In the genomic region with DNA sequence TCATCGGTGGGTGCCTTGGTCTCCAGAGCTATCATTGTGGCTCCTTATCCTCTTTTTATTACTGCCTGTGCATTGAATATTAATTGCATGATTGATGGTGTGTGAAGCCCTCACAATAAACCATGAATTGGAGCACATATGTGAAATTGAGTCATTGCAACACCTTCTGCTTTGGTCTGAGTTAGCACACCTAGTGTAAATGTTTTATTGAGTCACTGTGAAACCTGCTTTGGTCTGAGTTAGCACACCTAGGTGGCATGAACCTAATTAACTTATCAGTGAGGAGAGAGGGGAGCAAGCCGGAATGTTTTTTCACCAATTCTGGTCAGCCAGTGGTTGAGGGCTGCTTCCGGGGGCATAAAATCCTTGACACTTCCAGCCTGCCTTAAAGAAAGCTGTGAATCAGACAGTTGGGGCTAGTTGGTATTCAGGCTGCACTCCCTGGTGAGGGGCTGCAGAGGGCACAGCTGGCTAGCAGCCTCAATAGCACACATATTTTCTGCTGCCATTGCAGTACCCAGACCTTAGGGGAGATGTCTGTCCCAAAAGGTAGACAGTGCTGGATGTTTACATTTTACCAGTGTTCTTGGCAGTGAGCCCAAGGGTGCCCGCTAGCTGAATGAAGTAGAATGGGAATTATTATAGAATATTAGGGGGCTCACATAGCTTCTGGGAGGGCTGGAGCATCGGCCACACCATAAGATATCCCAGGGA, we compare ENCODE assay signal across 25 cellular contexts.
DNase-seq lines count a peak whose midpoint lies in the region; ATAC-seq, FAIRE-seq and TF ChIP-seq lines count a peak whose summit lies in the region.
"Had no signal": no experiment of that assay in that cellular context is flagged by ENCODE, and none has a peak within 500 bp of the region (broad histone marks: within the 10 kb centered on the region; RNA-seq: fewer than 3 reads in every experiment).

No MANE protein-coding gene starts in this region.

- no peaks in the 10 kb centered on the region for H3K27me3 ChIP-seq in GM12878 (replicated peaks in 1 of 2; ENCODE audit: control insufficient read depth in 2 of 2, insufficient read depth in 2 of 2, low read length in 1 of 2)
- H3K27me3 ChIP-seq: BLaER1, heart left ventricle, Peyer's patch, right lobe of liver, tibial nerve had no signal

- BruUV-seq in GM12878 (replicated peaks; lab: Mats Ljungman, UMichigan) = no TSS peak

- H3K4me2 ChIP-seq in GM12878 (ENCODE audit: control insufficient read depth, insufficient read depth) = no peak overlapping the region
- H3K4me2 ChIP-seq: BLaER1 had no signal

- TF ChIP-seq CTCF in GM12878 (IDR thresholded peaks at IDR 0.05 in 2 of 3, conservative IDR thresholded peaks at IDR 0.05 in 1 of 3; ENCODE audit: control insufficient read depth in 2 of 3, extremely low read depth in 1 of 3, insufficient read depth in 1 of 3, low read depth in 3 of 3, low read length in 3 of 3) (no peak), lower leg skin (IDR thresholded peaks at IDR 0.05) (no peak)

- H3K4me3 ChIP-seq in GM12878 = no peak overlapping the region
- H3K4me3 ChIP-seq in lower leg skin (ENCODE audit: low read depth, poor library complexity, severe bottlenecking) = no peak overlapping the region
- H3K4me3 ChIP-seq: BLaER1, heart left ventricle, lung, Peyer's patch, right lobe of liver, tibial nerve had no signal

- H3K4me1 ChIP-seq in GM12878 (ENCODE audit: control insufficient read depth, insufficient read depth, low read length) = no peaks in the 10 kb centered on the region
- H3K4me1 ChIP-seq: BLaER1, Peyer's patch, right lobe of liver, tibial nerve had no signal

- in situ Hi-C loops in GM12878 (cut with MboI) = no loop called here

- no peak for TF ChIP-seq RAD21 in GM12878 (IDR thresholded peaks at IDR 0.05; ENCODE audit: insufficient read depth, low read depth, low read length)

- TF ChIP-seq POLR2A in GM12878 (IDR thresholded peaks at IDR 0.05; ENCODE audit: low read depth, low read length) (no peak), lower leg skin (IDR thresholded peaks at IDR 0.05) (no peak)

- H3K9me3 ChIP-seq in GM12878 (replicated peaks; ENCODE audit: control insufficient read depth, insufficient read depth, low read length) = no peaks in the 10 kb centered on the region; the same call in 2 of the 3 replicates
- H3K9me3 ChIP-seq: BLaER1, heart left ventricle, Peyer's patch, right lobe of liver had no signal

- H4K20me1 ChIP-seq in GM12878 (ENCODE audit: control insufficient read depth, insufficient read depth) = no peaks in the 10 kb centered on the region
- H4K20me1 ChIP-seq: BLaER1 had no signal

- intact Hi-C loops in GM12878 (cut with micrococcal nuclease; ENCODE audit: unreplicated experiment) (no loop called here), lower leg skin (cut with DNase I; ENCODE audit: low total_unique reads) (no loop called here)

- POLR2A ChIA-PET in GM12878 (lab: Charles Lee) = no interaction called here

- DNase-seq in DMS79 treated with DMSO at 0.1 percent for 48 hours (lab: John Stamatoyannopoulos, UW) = peak; percentile 40
- no peak for DNase-seq in DMS79 (lab: John Stamatoyannopoulos, UW)
- DNase-seq in NCI-H1105 (lab: John Stamatoyannopoulos, UW) = peak; percentile 68
- DNase-seq in NCI-H345 (lab: John Stamatoyannopoulos, UW) = peak; percentile 84
- DNase-seq in GM12878 (ENCODE audit: low read depth, low spot score) = no peak
- no peak for DNase-seq in lower leg skin (ENCODE audit: low spot score in 2 of 2)
- no peak for DNase-seq in effector CD8-positive, alpha-beta T cell (lab: John Stamatoyannopoulos, UW)
- DNase-seq: 8988T; activated CD4-positive, alpha-beta T cell treated with anti-CD3 and anti-CD28 coated beads, Interleukin-2, amount 10 ng/mL, durations not matched to agents 7 days and 5 days; activated naive CD4-positive, alpha-beta T cell treated with Interleukin-2 at 50 U/mL for 16 hours; aorta; endodermal cell; immature natural killer cell; NCI-H82; occipital lobe; right lobe of liver; stimulated activated naive CD4-positive, alpha-beta T cell treated with Interleukin-2 at 50 U/mL for 16 hours had no signal

- no peak overlapping the region for H2AFZ ChIP-seq in GM12878 (ENCODE audit: control insufficient read depth, low read depth, low read length)

- SMC1A ChIA-PET in GM12878 (lab: Charles Lee; ENCODE audit: uncharacterized antibody, unreplicated experiment) = no interaction called here

- no peak overlapping the region for H3K9ac ChIP-seq in GM12878 (ENCODE audit: control insufficient read depth, insufficient read depth, low read length)
- H3K9ac ChIP-seq: BLaER1 had no signal

- no peak overlapping the region for H3K27ac ChIP-seq in GM12878 (ENCODE audit: control insufficient read depth, insufficient read depth)
- H3K27ac ChIP-seq: BLaER1, heart left ventricle, HL-60, Peyer's patch, right lobe of liver, tibial nerve had no signal

- CTCF ChIA-PET in GM12878 (lab: Yijun Ruan, JAX) = no interaction called here

- H3K36me3 ChIP-seq in GM12878 (ENCODE audit: control insufficient read depth in 2 of 2, insufficient read depth in 2 of 2, low read length in 1 of 2) = no peaks in the 10 kb centered on the region
- H3K36me3 ChIP-seq: BLaER1, heart left ventricle, Peyer's patch, right lobe of liver, tibial nerve had no signal

- TF ChIP-seq EP300 in GM12878 (IDR thresholded peaks at IDR 0.05; ENCODE audit: borderline replicate concordance in 1 of 2, control insufficient read depth in 1 of 2, low read depth in 2 of 2, low read length in 2 of 2) = no peak

- no peaks in the 10 kb centered on the region for H3K79me2 ChIP-seq in GM12878 (ENCODE audit: control insufficient read depth, insufficient read depth, low read length)

- 55% methylated on average over 5 of the region's 5 CpGs for WGBS in GM12878 (ENCODE audit: insufficient coverage, insufficient replicate concordance, low lambda C conversion rate, missing lambda C conversion rate)
- WGBS in lower leg skin, 2 donors = 83% methylated on average over 5 of the region's 5 CpGs

- RAD21 ChIA-PET in GM12878 (lab: Charles Lee; ENCODE audit: unreplicated experiment) = no interaction called here

- FAIRE-seq in GM12878 (lab: Jason Lieb, UNC) = no peak
- FAIRE-seq: H54 had no signal

- ATAC-seq in GM12878 (peak; percentile 54), GM18519 (IDR thresholded peaks at IDR 0.05; ENCODE audit: low FRiP score, unreplicated experiment) (no peak)
- ATAC-seq: heart left ventricle, right lobe of liver had no signal

TF ChIP-seq in GM12878, 131 proteins besides CTCF, POLR2A, EP300 and RAD21 (continues in another document):
- TF ChIP-seq SUPT20H (IDR thresholded peaks at IDR 0.05; ENCODE audit: borderline replicate concordance, control insufficient read depth, low read depth, low read length) (no peak), DPF2 (IDR thresholded peaks at IDR 0.05) (no peak), PAX8 (IDR thresholded peaks at IDR 0.05) (no peak), E2F4 (IDR thresholded peaks at IDR 0.05; ENCODE audit: low read depth, low read length) (no peak), HDAC2 (IDR thresholded peaks at IDR 0.05) (no peak), ATF7 (IDR thresholded peaks at IDR 0.05; ENCODE audit: low read depth) (no peak), MYB (IDR thresholded peaks at IDR 0.05; ENCODE audit: borderline replicate concordance, low read depth, low read length) (no peak), NRF1 (conservative IDR thresholded peaks at IDR 0.05; ENCODE audit: low read depth, low read length) (no peak), BMI1 (IDR thresholded peaks at IDR 0.05; ENCODE audit: borderline replicate concordance) (no peak), SIX5 (IDR thresholded peaks at IDR 0.05; ENCODE audit: low read depth, low read length, severe bottlenecking) (no peak), YY1 (IDR thresholded peaks at IDR 0.05; ENCODE audit: low read depth, low read length) (no peak), SKIL (IDR thresholded peaks at IDR 0.05; ENCODE audit: low read depth, poor library complexity, severe bottlenecking) (no peak), POU2F2 (IDR thresholded peaks at IDR 0.05; ENCODE audit: borderline replicate concordance, low read depth, low read length) (no peak), RCOR1 (conservative IDR thresholded peaks at IDR 0.05; ENCODE audit: low read depth, low read length) (no peak)

Comparison
In these comparisons a context has a peak if more than half of its experiments do, and no peak if none do; other contexts are left out.
1. DNase-seq: peak in DMS79 treated with DMSO at 0.1 percent for 48 hours (single experiment), NCI-H1105 (single experiment) and NCI-H345 (single experiment); none in DMS79 (single experiment), GM12878 (single experiment), lower leg skin (0 of 2) and effector CD8-positive, alpha-beta T cell (single experiment).